12 cellular contexts compared by ENCODE assay signal in genomic region chr6:135555550-135555949, GRCh38. TPM values are rescaled to one million over a fixed set of nuclear protein-coding genes. Genes with fewer than 3 reads are reported as not detected.
A peak's percentile ranks its signal among the peaks of the same experiment; 100 is the strongest.
DNase-seq lines count a peak whose midpoint lies in the region; ATAC-seq and TF ChIP-seq lines count a peak whose summit lies in the region.
"Had no signal": no experiment of that assay in that cellular context is flagged by ENCODE, and none has a peak within 500 bp of the region (broad histone marks: within the 10 kb centered on the region; RNA-seq: fewer than 3 reads in every experiment).

No MANE protein-coding gene starts in this region.

- no peak overlapping the region for H3K27ac Mint-ChIP-seq in T-helper 17 cell
- H3K27ac Mint-ChIP-seq in mesothelial cell of epicardium: no peak overlapping the region
- H3K27ac Mint-ChIP-seq: activated CD4-positive, alpha-beta T cell treated with anti-CD3 and anti-CD28 coated beads, Interleukin-2, amount 10 ng/mL, durations not matched to agents 7 days and 5 days; activated naive CD4-positive, alpha-beta T cell treated with anti-CD3 and anti-CD28 coated beads, Interleukin-2, amount 50 U/mL, for 24 hours; CD4-positive, alpha-beta memory T cell had no signal

- H3K4me3 Mint-ChIP-seq in T-helper 17 cell (no peak overlapping the region), mesothelial cell of epicardium (no peak overlapping the region)
- H3K4me3 Mint-ChIP-seq: activated CD4-positive, alpha-beta T cell treated with anti-CD3 and anti-CD28 coated beads, Interleukin-2, amount 10 ng/mL, durations not matched to agents 7 days and 5 days; activated naive CD4-positive, alpha-beta T cell treated with anti-CD3 and anti-CD28 coated beads, Interleukin-2, amount 50 U/mL, for 24 hours; CD4-positive, alpha-beta memory T cell had no signal

- H3K4me1 Mint-ChIP-seq in T-helper 17 cell (no peaks in the 10 kb centered on the region), mesothelial cell of epicardium (no peaks in the 10 kb centered on the region)
- H3K4me1 Mint-ChIP-seq: activated CD4-positive, alpha-beta T cell treated with anti-CD3 and anti-CD28 coated beads, Interleukin-2, amount 10 ng/mL, durations not matched to agents 7 days and 5 days; activated naive CD4-positive, alpha-beta T cell treated with anti-CD3 and anti-CD28 coated beads, Interleukin-2, amount 50 U/mL, for 24 hours; CD4-positive, alpha-beta memory T cell had no signal

- ATAC-seq in GM18511 (IDR thresholded peaks at IDR 0.05; ENCODE audit: unreplicated experiment): peak; percentile 84
- peak; percentile 59 for ATAC-seq in GM21825 (IDR thresholded peaks at IDR 0.05; ENCODE audit: unreplicated experiment)
- no peak for ATAC-seq in esophagus mucosa
- ATAC-seq in T-helper 17 cell: no peak
- ATAC-seq: left lobe of liver had no signal

- DNase-seq in NAMALWA (ENCODE audit: low spot score) (peak; percentile 18), iPS-NIHi11 (ENCODE audit: low spot score) (peak; percentile 24), T-helper 2 cell (no peak), T-helper 17 cell (no peak), mesothelial cell of epicardium (ENCODE audit: low spot score in 2 of 2, unreplicated experiment in 2 of 2) (no peak)
- DNase-seq: activated CD4-positive, alpha-beta T cell treated with anti-CD3 and anti-CD28 coated beads, Interleukin-2, amount 10 ng/mL, durations not matched to agents 7 days and 5 days; CD4-positive, alpha-beta memory T cell had no signal

- H3K9me3 ChIP-seq in T-helper 17 cell (ENCODE audit: control insufficient read depth, low read length, poor library complexity, severe bottlenecking): no peaks in the 10 kb centered on the region

- peaks cover 16% of the 10 kb centered on the region for H3K27me3 Mint-ChIP-seq in T-helper 17 cell
- no peaks in the 10 kb centered on the region for H3K27me3 Mint-ChIP-seq in mesothelial cell of epicardium (ENCODE audit: low read depth)

- H3K36me3 Mint-ChIP-seq in T-helper 17 cell (ENCODE audit: low read depth) (no peaks in the 10 kb centered on the region), mesothelial cell of epicardium (no peaks in the 10 kb centered on the region)
- H3K36me3 Mint-ChIP-seq: activated naive CD4-positive, alpha-beta T cell treated with anti-CD3 and anti-CD28 coated beads, Interleukin-2, amount 50 U/mL, for 24 hours; CD4-positive, alpha-beta memory T cell had no signal

- no peak for TF ChIP-seq CTCF in mesothelial cell of epicardium (IDR thresholded peaks at IDR 0.05; ENCODE audit: unreplicated experiment)

- H3K9me3 Mint-ChIP-seq in mesothelial cell of epicardium: no peaks in the 10 kb centered on the region
- H3K9me3 Mint-ChIP-seq: activated CD4-positive, alpha-beta T cell treated with anti-CD3 and anti-CD28 coated beads, Interleukin-2, amount 10 ng/mL, durations not matched to agents 7 days and 5 days; activated naive CD4-positive, alpha-beta T cell treated with anti-CD3 and anti-CD28 coated beads, Interleukin-2, amount 50 U/mL, for 24 hours; CD4-positive, alpha-beta memory T cell had no signal

RNA-seq across cellular contexts. Expression of gene AHI1, which starts 58.0 kb away (rescaled TPM):
- total RNA-seq in esophagus mucosa (7.4 TPM), T-helper 17 cell (10 to 100 TPM; 27.6 to 29.0 TPM), mesothelial cell of epicardium (39.7 to 42.6 TPM (median 41.6 TPM) in 3 replicates)

Comparison
In these comparisons a context has a peak if more than half of its experiments do, and no peak if none do; other contexts are left out.
1. ATAC-seq: peak in GM18511 (single experiment) and GM21825 (single experiment); none in esophagus mucosa (single experiment) and T-helper 17 cell (single experiment).
2. DNase-seq: peak in NAMALWA (single experiment) and iPS-NIHi11 (single experiment); none in T-helper 2 cell (0 of 5), T-helper 17 cell (0 of 3) and mesothelial cell of epicardium (0 of 2).